26 cellular contexts compared by ENCODE assay signal in genomic region chr22:23458663-23459541, GRCh38.
DNase-seq lines count a peak whose midpoint lies in the region; ATAC-seq, FAIRE-seq and TF ChIP-seq lines count a peak whose summit lies in the region.
"Had no signal": no experiment of that assay in that cellular context is flagged by ENCODE, and none has a peak within 500 bp of the region (broad histone marks: within the 10 kb centered on the region; RNA-seq: fewer than 3 reads in every experiment).

No MANE protein-coding gene starts in this region.

- POLR2A ChIA-PET in activated CD4-positive, alpha-beta memory T cell treated with anti-CD3 and anti-CD28 coated beads, Interleukin-2, amount 10 ng/mL, durations not matched to agents 7 days and 5 days (lab: Charles Lee), result no interaction called here

- H3K4me3 ChIP-seq in BLaER1 (no peak overlapping the region), breast epithelium (peak overlapping the region in 2 of 3 donors; percentile 32 to 53), kidney (ENCODE audit: low read length in 2 of 2) (no peak overlapping the region), neuronal stem cell (ENCODE audit: low read length in 2 of 2) (no peak overlapping the region)

- peaks cover 82% of the 10 kb centered on the region for H3K4me1 ChIP-seq in BLaER1
- peaks cover 0 to 11% of the 10 kb centered on the region in 2 donors for H3K4me1 ChIP-seq in breast epithelium
- H3K4me1 ChIP-seq in kidney (ENCODE audit: control insufficient read depth in 1 of 2, insufficient read depth in 1 of 2, low read depth in 1 of 2, low read length in 2 of 2), result no peaks in the 10 kb centered on the region
- H3K4me1 ChIP-seq in neuronal stem cell (ENCODE audit: control insufficient read depth in 2 of 2, insufficient read depth in 1 of 2, low read depth in 1 of 2, low read length in 2 of 2), result peaks cover 0 to 13% of the 10 kb centered on the region in 2 donors

- no peaks in the 10 kb centered on the region for H3K27me3 ChIP-seq in BLaER1
- H3K27me3 ChIP-seq in breast epithelium, result no peaks in the 10 kb centered on the region
- H3K27me3 ChIP-seq in neuronal stem cell (ENCODE audit: control insufficient read depth in 3 of 3, insufficient read depth in 3 of 3, low read depth in 1 of 3, low read length in 3 of 3), result no peaks in the 10 kb centered on the region

- peak overlapping the region; percentile 49 for H2AFZ ChIP-seq in neuronal stem cell (ENCODE audit: low read length)

- H3K4me2 ChIP-seq in BLaER1 (peak overlapping the region; percentile 86), neuronal stem cell (ENCODE audit: insufficient read depth, low read length, poor library complexity, severe bottlenecking) (no peak overlapping the region)

- no peak overlapping the region for H3K4ac ChIP-seq in neuronal stem cell (ENCODE audit: low read length)

- peak overlapping the region; percentile 83 for H3K18ac ChIP-seq in neuronal stem cell (ENCODE audit: low read length)

- H3K9me3 ChIP-seq in BLaER1 (no peaks in the 10 kb centered on the region), breast epithelium (no peaks in the 10 kb centered on the region), kidney (ENCODE audit: control insufficient read depth in 1 of 2, low read length in 2 of 2) (no peaks in the 10 kb centered on the region), neuronal stem cell (replicated peaks in 1 of 2; ENCODE audit: control insufficient read depth in 2 of 2, insufficient read depth in 1 of 2, low read depth in 1 of 2, low read length in 2 of 2) (no peaks in the 10 kb centered on the region)

- no peaks in the 10 kb centered on the region for H3K36me3 Mint-ChIP-seq in activated CD4-positive, alpha-beta memory T cell treated with anti-CD3 and anti-CD28 coated beads, Interleukin-2, amount 10 ng/mL, durations not matched to agents 7 days and 5 days (ENCODE audit: low read depth)
- no peaks in the 10 kb centered on the region for H3K36me3 Mint-ChIP-seq in natural killer cell
- H3K36me3 Mint-ChIP-seq: CD4-positive, alpha-beta memory T cell had no signal

- TF ChIP-seq CTCF in breast epithelium (IDR thresholded peaks at IDR 0.05) (no peak), kidney (IDR thresholded peaks at IDR 0.05; ENCODE audit: borderline replicate concordance, extremely low read depth, insufficient read depth) (no peak), natural killer cell (IDR thresholded peaks at IDR 0.05) (no peak)

- H3K23ac ChIP-seq in neuronal stem cell (ENCODE audit: low read depth, low read length, poor library complexity), result no peak overlapping the region

- WGBS in neuronal stem cell (ENCODE audit: extremely low coverage in 2 of 2, insufficient read length in 2 of 2, insufficient replicate concordance in 1 of 2), 2 donors, result no CpG with 5 or more reads among the region's 64 CpGs

- no peak overlapping the region for H2BK120ac ChIP-seq in neuronal stem cell (ENCODE audit: low read depth, low read length)

- H4K91ac ChIP-seq in neuronal stem cell (ENCODE audit: low read depth, low read length, poor library complexity), result no peak overlapping the region

- H3K27ac ChIP-seq in BLaER1 (peak overlapping the region; percentile 92), breast epithelium (peak overlapping the region; percentile 86 to 89), kidney (ENCODE audit: low read depth in 2 of 2, low read length in 2 of 2) (no peak overlapping the region), neuronal stem cell (replicated peaks; ENCODE audit: low read length) (no peak overlapping the region)

- no peak overlapping the region for H4K8ac ChIP-seq in neuronal stem cell (ENCODE audit: low read depth, low read length)

- intact Hi-C loops in breast epithelium (cut with DNase I; ENCODE audit: low total_unique reads) (no loop called here), kidney (cut with DNase I) (no loop called here), natural killer cell (cut with micrococcal nuclease) (no loop called here)

- DNase-seq in breast epithelium (ENCODE audit: low spot score in 2 of 2), result peak; percentile 85 to 89
- DNase-seq in kidney, result peak; percentile 85
- DNase-seq in neuronal stem cell (ENCODE audit: low spot score), result no peak
- no peak for DNase-seq in activated CD4-positive, alpha-beta memory T cell treated with anti-CD3 and anti-CD28 coated beads, Interleukin-2, amount 10 ng/mL, durations not matched to agents 7 days and 5 days
- no peak for DNase-seq in amniotic stem cell (lab: John Stamatoyannopoulos, UW)
- DNase-seq in natural killer cell, result no peak
- DNase-seq: 8988T; CD4-positive, alpha-beta memory T cell; DMS153; GF-D8; HFFc6; Karpas-422; MM.1S; NCI-H1092; NCI-H1436 treated with DMSO at 0.1 percent for 48 hours; NCI-H2029 treated with DMSO at 0.1 percent for 48 hours; NCI-H2171; NCI-H526; PC-3; RPMI8226; SIG-M5 had no signal

- FAIRE-seq in kidney (lab: Jason Lieb, UNC), result no peak
- FAIRE-seq: GM12891, GM18507 had no signal

- no peak overlapping the region for H3K27ac Mint-ChIP-seq in activated CD4-positive, alpha-beta memory T cell treated with anti-CD3 and anti-CD28 coated beads, Interleukin-2, amount 10 ng/mL, durations not matched to agents 7 days and 5 days
- no peak overlapping the region for H3K27ac Mint-ChIP-seq in natural killer cell
- H3K27ac Mint-ChIP-seq: B cell; CD4-positive, alpha-beta memory T cell; HFFc6 had no signal

- no peak for TF ChIP-seq POLR2A in breast epithelium (IDR thresholded peaks at IDR 0.05)

- no peak overlapping the region for H2BK12ac ChIP-seq in neuronal stem cell (ENCODE audit: low read length)

- H3K79me1 ChIP-seq in neuronal stem cell (ENCODE audit: low read depth, low read length), result no peaks in the 10 kb centered on the region

- peak overlapping the region; percentile 37 for H2BK15ac ChIP-seq in neuronal stem cell (ENCODE audit: low read length)

- no peaks in the 10 kb centered on the region for H3K36me3 ChIP-seq in BLaER1
- no peaks in the 10 kb centered on the region for H3K36me3 ChIP-seq in breast epithelium
- H3K36me3 ChIP-seq in kidney (ENCODE audit: control insufficient read depth in 1 of 2, insufficient read depth in 2 of 2, low read length in 2 of 2), result no peaks in the 10 kb centered on the region
- no peaks in the 10 kb centered on the region for H3K36me3 ChIP-seq in neuronal stem cell (replicated peaks in 1 of 2; ENCODE audit: control insufficient read depth in 2 of 2, insufficient read depth in 2 of 2, low read length in 2 of 2)

- H3K4me3 Mint-ChIP-seq in activated CD4-positive, alpha-beta memory T cell treated with anti-CD3 and anti-CD28 coated beads, Interleukin-2, amount 10 ng/mL, durations not matched to agents 7 days and 5 days, result no peak overlapping the region
- H3K4me3 Mint-ChIP-seq in natural killer cell, result no peak overlapping the region
- H3K4me3 Mint-ChIP-seq: B cell; CD4-positive, alpha-beta memory T cell; HFFc6 had no signal

- H4K20me1 ChIP-seq in BLaER1, result no peaks in the 10 kb centered on the region

- H3K4me1 Mint-ChIP-seq in activated CD4-positive, alpha-beta memory T cell treated with anti-CD3 and anti-CD28 coated beads, Interleukin-2, amount 10 ng/mL, durations not matched to agents 7 days and 5 days, result peaks cover 12% of the 10 kb centered on the region
- H3K4me1 Mint-ChIP-seq in natural killer cell, result peaks cover 15% of the 10 kb centered on the region in 2 donors

- H2BK5ac ChIP-seq in neuronal stem cell (ENCODE audit: low read length), result no peak overlapping the region

- peak overlapping the region; percentile 63 for H2AK5ac ChIP-seq in neuronal stem cell (ENCODE audit: low read depth, low read length)

- H3K14ac ChIP-seq in neuronal stem cell (ENCODE audit: low read length), result peak overlapping the region; percentile 94

- H3K27me3 Mint-ChIP-seq in activated CD4-positive, alpha-beta memory T cell treated with anti-CD3 and anti-CD28 coated beads, Interleukin-2, amount 10 ng/mL, durations not matched to agents 7 days and 5 days, result peaks cover 38% of the 10 kb centered on the region
- peaks cover 15 to 42% of the 10 kb centered on the region in 2 donors for H3K27me3 Mint-ChIP-seq in natural killer cell (ENCODE audit: low read depth in 2 of 2)

- H3K9ac ChIP-seq in BLaER1 (peak overlapping the region; percentile 24; the same call in 1 of the 2 replicates), kidney (ENCODE audit: low read length in 2 of 2) (no peak overlapping the region), neuronal stem cell (ENCODE audit: low read depth, low read length, poor library complexity) (no peak overlapping the region)

- CTCF ChIA-PET in activated CD4-positive, alpha-beta memory T cell treated with anti-CD3 and anti-CD28 coated beads, Interleukin-2, amount 10 ng/mL, durations not matched to agents 7 days and 5 days (lab: Charles Lee), result no interaction called here

- ATAC-seq in GM19452 (IDR thresholded peaks at IDR 0.05; ENCODE audit: unreplicated experiment) (no peak), natural killer cell (no peak)
- ATAC-seq: PC-3 had no signal

- H3K9me3 Mint-ChIP-seq in activated CD4-positive, alpha-beta memory T cell treated with anti-CD3 and anti-CD28 coated beads, Interleukin-2, amount 10 ng/mL, durations not matched to agents 7 days and 5 days, result no peaks in the 10 kb centered on the region
- H3K9me3 Mint-ChIP-seq in natural killer cell, result no peaks in the 10 kb centered on the region
- H3K9me3 Mint-ChIP-seq: CD4-positive, alpha-beta memory T cell; HFFc6 had no signal

Comparison
In these comparisons a context has a peak if more than half of its experiments do, and no peak if none do; other contexts are left out.
1. H3K27ac ChIP-seq: peak in BLaER1 (single experiment) and breast epithelium (2 of 2); none in kidney (0 of 2) and neuronal stem cell (single experiment).
2. H3K4me3 ChIP-seq: peak in breast epithelium (2 of 3); none in BLaER1 (single experiment), kidney (0 of 2) and neuronal stem cell (0 of 2).
3. DNase-seq: peak in breast epithelium (2 of 2) and kidney (single experiment); none in neuronal stem cell (single experiment), activated CD4-positive, alpha-beta memory T cell treated with anti-CD3 and anti-CD28 coated beads, Interleukin-2, amount 10 ng/mL, durations not matched to agents 7 days and 5 days (single experiment), amniotic stem cell (single experiment) and natural killer cell (single experiment).